ENCODE assay signal across 10 cellular contexts in the genomic region with DNA sequence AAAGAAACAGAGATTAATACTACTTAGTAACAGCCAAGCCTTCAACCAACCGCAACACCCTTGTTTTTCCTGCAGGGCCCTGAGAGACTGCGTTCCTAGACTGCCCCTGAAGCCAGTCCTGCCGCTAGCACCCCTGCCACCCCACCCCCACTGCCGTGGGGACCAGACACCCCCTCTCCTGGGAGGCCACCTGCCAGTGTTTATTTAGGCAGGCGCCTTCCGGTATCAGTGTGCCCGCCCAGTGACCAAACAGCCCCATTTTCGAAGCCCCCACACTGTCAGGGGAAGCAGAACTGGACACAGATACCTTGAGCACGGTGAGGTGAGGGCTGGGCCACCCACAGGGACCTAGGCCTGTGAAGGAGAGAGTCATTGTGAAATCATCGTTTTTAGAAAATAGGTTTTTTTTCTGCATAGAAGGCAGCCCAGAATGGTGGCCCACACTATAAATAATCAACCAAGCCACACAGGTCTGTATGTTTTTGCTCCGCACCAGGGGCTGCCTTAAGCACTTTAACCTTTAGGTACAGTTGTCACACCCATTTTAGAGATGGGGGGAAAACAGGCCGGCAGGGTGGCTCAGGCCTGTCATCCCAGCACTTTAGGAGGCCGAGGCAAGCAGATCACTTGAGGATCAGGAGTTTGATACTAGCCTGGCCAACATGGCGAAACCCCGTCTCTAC. TPM values are rescaled to one million over a fixed set of nuclear protein-coding genes. Genes with fewer than 3 reads are reported as not detected.
DNase-seq lines count a peak whose midpoint lies in the region; ATAC-seq and TF ChIP-seq lines count a peak whose summit lies in the region.
"Had no signal": no experiment of that assay in that cellular context is flagged by ENCODE, and none has a peak within 500 bp of the region (broad histone marks: within the 10 kb centered on the region; RNA-seq: fewer than 3 reads in every experiment).

No MANE protein-coding gene starts in this region.

- peaks cover 27% of the 10 kb centered on the region for H3K4me1 Mint-ChIP-seq in stimulated activated naive CD8-positive, alpha-beta T cell treated with anti-CD3 and anti-CD28 coated beads, Interleukin-15, Interleukin-2, amounts not matched to agents 100 ng/mL and 50 ng/mL, for 24 hours (ENCODE audit: low read depth)
- peaks cover 2% of the 10 kb centered on the region; the same call in 1 of the 2 replicates for H3K4me1 Mint-ChIP-seq in HFFc6 (ENCODE audit: low read depth)

- no peak overlapping the region for H3K4me3 ChIP-seq in right atrium auricular region

- DNase-seq in stimulated activated naive CD8-positive, alpha-beta T cell treated with anti-CD3 and anti-CD28 coated beads, Interleukin-15, Interleukin-2, amounts not matched to agents 100 U/mL and 50 U/mL, for 24 hours: no peak
- no peak for DNase-seq in retina
- DNase-seq in right atrium auricular region (ENCODE audit: low spot score): no peak
- no peak for DNase-seq in activated gamma-delta T cell treated with Interleukin-2 at 50 U/mL for 16 hours
- no peak for DNase-seq in HFFc6
- DNase-seq: IMR-90 had no signal

- no peak for TF ChIP-seq CTCF in right atrium auricular region (IDR thresholded peaks at IDR 0.05)
- TF ChIP-seq CTCF in HFFc6 (IDR thresholded peaks at IDR 0.05): no peak

- H3K27me3 ChIP-seq in right atrium auricular region: no peaks in the 10 kb centered on the region

- H3K36me3 Mint-ChIP-seq in stimulated activated naive CD8-positive, alpha-beta T cell treated with anti-CD3 and anti-CD28 coated beads, Interleukin-15, Interleukin-2, amounts not matched to agents 100 ng/mL and 50 ng/mL, for 24 hours (ENCODE audit: low read depth): peaks cover 2% of the 10 kb centered on the region
- H3K36me3 Mint-ChIP-seq in HFFc6 (ENCODE audit: low read depth): peaks cover 2% of the 10 kb centered on the region; the same call in 1 of the 2 replicates

- ATAC-seq in stimulated activated naive CD8-positive, alpha-beta T cell treated with anti-CD3 and anti-CD28 coated beads, Interleukin-15, Interleukin-2, amounts not matched to agents 100 U/mL and 50 U/mL, for 24 hours: no peak
- ATAC-seq in HG03025 (IDR thresholded peaks at IDR 0.05; ENCODE audit: low FRiP score, unreplicated experiment): peak; percentile 42

- H3K9me3 ChIP-seq in right atrium auricular region: no peaks in the 10 kb centered on the region
- H3K9me3 ChIP-seq: neutrophil had no signal

- H3K36me3 ChIP-seq in right atrium auricular region: no peaks in the 10 kb centered on the region
- H3K36me3 ChIP-seq: neutrophil had no signal

- H3K9me3 Mint-ChIP-seq in stimulated activated naive CD8-positive, alpha-beta T cell treated with anti-CD3 and anti-CD28 coated beads, Interleukin-15, Interleukin-2, amounts not matched to agents 100 ng/mL and 50 ng/mL, for 24 hours: no peaks in the 10 kb centered on the region
- no peaks in the 10 kb centered on the region for H3K9me3 Mint-ChIP-seq in HFFc6

- peaks cover 0 to 16% of the 10 kb centered on the region in 2 donors for H3K4me1 ChIP-seq in right atrium auricular region

- peak overlapping the region; percentile 67 for H3K27ac Mint-ChIP-seq in stimulated activated naive CD8-positive, alpha-beta T cell treated with anti-CD3 and anti-CD28 coated beads, Interleukin-15, Interleukin-2, amounts not matched to agents 100 ng/mL and 50 ng/mL, for 24 hours
- H3K27ac Mint-ChIP-seq in HFFc6: no peak overlapping the region

- H3K4me3 Mint-ChIP-seq in stimulated activated naive CD8-positive, alpha-beta T cell treated with anti-CD3 and anti-CD28 coated beads, Interleukin-15, Interleukin-2, amounts not matched to agents 100 ng/mL and 50 ng/mL, for 24 hours: no peak overlapping the region
- no peak overlapping the region for H3K4me3 Mint-ChIP-seq in HFFc6

- H3K27me3 Mint-ChIP-seq in stimulated activated naive CD8-positive, alpha-beta T cell treated with anti-CD3 and anti-CD28 coated beads, Interleukin-15, Interleukin-2, amounts not matched to agents 100 ng/mL and 50 ng/mL, for 24 hours: no peaks in the 10 kb centered on the region
- peaks cover 3% of the 10 kb centered on the region; the same call in 1 of the 2 replicates for H3K27me3 Mint-ChIP-seq in HFFc6 (ENCODE audit: insufficient read depth)

- peak; percentile 18; the same call in 1 of the 2 replicates for TF ChIP-seq POLR2A in Raji (IDR thresholded peaks at IDR 0.05; ENCODE audit: insufficient read depth, low read depth, low read length)

- H3K27ac ChIP-seq in right atrium auricular region: no peak overlapping the region
- H3K27ac ChIP-seq: neutrophil had no signal

RNA-seq across cellular contexts. Expression of gene TLE5, which starts 3.5 kb away (rescaled TPM):
- 1,000 to 10,000 TPM in 1 of 2 donors, 100 to 1,000 TPM in 1; 869 to 1,050 TPM for total RNA-seq in right atrium auricular region
- 100 to 1,000 TPM; 332 to 383 (median 356) TPM for total RNA-seq in HFFc6 (2021; fragmentation: NEBNext Ultra II Directional; extraction: Animal tissue kit (Norgen Biotek cat#: 25700))

RNA-seq across cellular contexts. Expression of gene GNA11, which starts 28.3 kb away (rescaled TPM):
- 10 to 100 TPM; 58.4 to 77.9 TPM for total RNA-seq in right atrium auricular region
- 10 to 100 TPM; 72.0 to 86.0 (median 77.6) TPM for total RNA-seq in HFFc6 (2021; fragmentation: NEBNext Ultra II Directional; extraction: Animal tissue kit (Norgen Biotek cat#: 25700))

RNA-seq across cellular contexts. Expression of gene TLE2, which starts 36.7 kb away (rescaled TPM):
- total RNA-seq in right atrium auricular region: 100 to 1,000 TPM in 1 of 2 donors, 10 to 100 TPM in 1; 41.2 to 101 TPM
- under 1 TPM in 4 of 6 experiments, not detected in 2; 0.15 to 0.67 (median 0.46) TPM for total RNA-seq in HFFc6 (2021; fragmentation: NEBNext Ultra II Directional; extraction: Animal tissue kit (Norgen Biotek cat#: 25700))

Comparison
In these comparisons a context has a peak if more than half of its experiments do, and no peak if none do; other contexts are left out.
1. RNA of gene TLE2, which starts 36.7 kb away (total RNA-seq): 41.2 to 101 TPM in right atrium auricular region; 0.15 to 0.67 TPM in HFFc6; every median in the first group is over 10 times any median in the second.